In the genomic region with DNA sequence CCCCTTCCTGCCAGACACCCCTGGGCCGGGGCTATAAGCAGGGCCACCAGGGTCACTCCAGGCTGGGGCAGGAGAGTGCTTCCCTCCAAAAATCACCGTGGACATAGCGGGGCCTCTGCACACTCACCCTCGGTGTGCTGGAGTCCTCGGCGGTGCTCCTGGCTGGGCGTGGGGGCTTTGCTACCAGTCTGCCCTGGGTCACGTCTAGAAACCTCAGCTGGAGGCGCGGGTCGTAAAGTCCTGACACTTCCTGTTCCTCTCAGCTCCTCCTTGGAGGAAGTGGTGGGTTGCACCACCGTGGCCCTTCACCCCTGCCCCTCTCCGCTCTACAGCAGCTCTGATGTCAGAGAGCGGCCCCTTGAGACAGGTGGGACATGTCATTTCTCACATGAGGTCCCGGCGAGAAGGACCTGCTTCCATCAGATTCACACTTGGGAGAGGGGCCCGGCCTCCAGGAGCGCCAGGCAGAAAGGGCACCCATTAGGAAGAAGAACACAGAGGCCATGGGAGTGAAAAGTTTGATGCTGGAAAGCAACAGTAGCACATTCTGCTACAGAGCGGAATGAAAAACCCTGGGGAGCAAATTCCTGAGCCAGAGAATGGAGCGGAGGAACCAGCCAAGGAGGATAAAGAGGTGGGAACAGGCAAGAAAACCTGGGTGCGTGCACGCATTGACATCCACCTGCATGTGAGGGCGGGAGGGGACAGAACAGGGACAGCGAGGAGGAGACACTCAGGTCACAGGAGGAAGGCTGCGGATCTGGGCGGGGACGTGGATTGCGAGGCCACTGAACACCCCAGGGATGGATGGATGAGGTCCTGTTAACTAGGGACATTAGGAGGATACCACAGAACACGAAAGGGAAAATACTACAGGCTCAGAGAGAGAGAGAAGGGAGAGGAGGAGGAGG, we compare ENCODE assay signal across 8 cellular contexts. TPM values are rescaled to one million over a fixed set of nuclear protein-coding genes. Genes with fewer than 3 reads are reported as not detected.
A peak's percentile ranks its signal among the peaks of the same experiment; 100 is the strongest.
DNase-seq lines count a peak whose midpoint lies in the region; ATAC-seq and TF ChIP-seq lines count a peak whose summit lies in the region.

A gene (minus strand): TSS at position 206 of the 911 bp plus-strand sequence. CDS start 10,117 bp downstream, outside the sequence.

- TF ChIP-seq CTCF in GM20000 (IDR thresholded peaks at IDR 0.05; ENCODE audit: extremely low read depth, missing control alignments) (no peak), thoracic aorta (IDR thresholded peaks at IDR 0.05) (no peak)

- H3K27ac Mint-ChIP-seq in activated naive CD4-positive, alpha-beta T cell treated with anti-CD3 and anti-CD28 coated beads for 36 hours, result peak within 1 kb of the TSS; percentile 97

- H3K4me1 Mint-ChIP-seq in activated naive CD4-positive, alpha-beta T cell treated with anti-CD3 and anti-CD28 coated beads for 36 hours (ENCODE audit: low read depth), result peaks cover 67% of the 10 kb centered on the region

- no peaks in the 10 kb centered on the region for H3K9me3 Mint-ChIP-seq in activated naive CD4-positive, alpha-beta T cell treated with anti-CD3 and anti-CD28 coated beads for 36 hours

- CTCF ChIA-PET in activated naive CD4-positive, alpha-beta T cell treated with anti-CD3 and anti-CD28 coated beads for 36 hours (lab: Charles Lee), result interaction anchor here (0.8 to 2.9 kb wide), 6 partner anchors 8 to 120 kb away, joined by 3 to 15 read pairs (median 3); a partner anchor contains a TSS

- peak within 1 kb of the TSS; percentile 80 for H3K56ac ChIP-seq in mesendoderm (ENCODE audit: low read length)

- H3K4me1 ChIP-seq in mesendoderm (ENCODE audit: control insufficient read depth, low read depth, low read length), result peaks cover 3% of the 10 kb centered on the region
- peaks cover 6 to 14% of the 10 kb centered on the region in 2 donors for H3K4me1 ChIP-seq in thoracic aorta (ENCODE audit: control insufficient read depth in 1 of 2, low read depth in 2 of 2)

- H4K5ac ChIP-seq in mesendoderm (ENCODE audit: low read length), result no peak within 1 kb of the TSS

- H2BK5ac ChIP-seq in mesendoderm (ENCODE audit: low read length), result peak within 1 kb of the TSS; percentile 48

- H3K18ac ChIP-seq in mesendoderm (ENCODE audit: low read length), result no peak within 1 kb of the TSS

- no peak within 1 kb of the TSS for H2BK120ac ChIP-seq in mesendoderm (ENCODE audit: low read depth, low read length)

- no peak within 1 kb of the TSS for H4K8ac ChIP-seq in mesendoderm (ENCODE audit: low read depth, low read length)

- H3K9me3 ChIP-seq in thoracic aorta, result no peaks in the 10 kb centered on the region

- no CpG with 5 or more reads among the region's 29 CpGs for WGBS in mesendoderm (ENCODE audit: extremely low coverage, insufficient coverage, low lambda C conversion rate)

- H3K4me2 ChIP-seq in mesendoderm (ENCODE audit: low read length), result no peak within 1 kb of the TSS

- H3K27me3 Mint-ChIP-seq in activated naive CD4-positive, alpha-beta T cell treated with anti-CD3 and anti-CD28 coated beads for 36 hours (ENCODE audit: low read depth), result no peaks in the 10 kb centered on the region

- ATAC-seq in thoracic aorta (ENCODE audit: insufficient number of reproducible peaks, low FRiP score, low read depth), result no peak

- H3K27me3 ChIP-seq in mesendoderm (ENCODE audit: insufficient read depth, low read length, poor library complexity) (peaks cover 14% of the 10 kb centered on the region), thoracic aorta (replicated peaks; ENCODE audit: insufficient read depth) (no peaks in the 10 kb centered on the region)

- H3K79me2 ChIP-seq in mesendoderm (ENCODE audit: control insufficient read depth, insufficient read depth, low read length), result no peaks in the 10 kb centered on the region

- H3K4me3 Mint-ChIP-seq in activated naive CD4-positive, alpha-beta T cell treated with anti-CD3 and anti-CD28 coated beads for 36 hours, result peak within 1 kb of the TSS; percentile 96

- no peak within 1 kb of the TSS for H3K27ac ChIP-seq in mesendoderm (ENCODE audit: low read depth, low read length)
- no peak within 1 kb of the TSS for H3K27ac ChIP-seq in thoracic aorta

- H2AK5ac ChIP-seq in mesendoderm (ENCODE audit: low read length), result peak within 1 kb of the TSS; percentile 99

- peak within 1 kb of the TSS; percentile 92 for H3K23ac ChIP-seq in mesendoderm (ENCODE audit: low read length)

- no peaks in the 10 kb centered on the region for H3K36me3 ChIP-seq in mesendoderm (ENCODE audit: control insufficient read depth, insufficient read depth, low read length)
- H3K36me3 ChIP-seq in thoracic aorta, result no peaks in the 10 kb centered on the region

- H2BK15ac ChIP-seq in mesendoderm (replicated peaks; ENCODE audit: low read depth), result no peak within 1 kb of the TSS

- H3K4me3 ChIP-seq in mesendoderm (ENCODE audit: low read length) (no peak within 1 kb of the TSS), thoracic aorta (peak within 1 kb of the TSS; percentile 63)

- no peak within 1 kb of the TSS for H3K4ac ChIP-seq in mesendoderm (ENCODE audit: low read depth, low read length)

- no peaks in the 10 kb centered on the region for H3K79me1 ChIP-seq in mesendoderm (ENCODE audit: low read length)

- intact Hi-C loops in activated naive CD4-positive, alpha-beta T cell treated with anti-CD3 and anti-CD28 coated beads for 36 hours (cut with micrococcal nuclease), result loop anchor here (10.0 kb wide), 1 partner anchor 566 kb away; a partner anchor contains a TSS

- DNase-seq in GM20000 (ENCODE audit: low spot score) (peak; percentile 78), NK-92 (lab: John Stamatoyannopoulos, UW; ENCODE audit: unreplicated experiment) (peak; percentile 33), mesendoderm (no peak), thoracic aorta (ENCODE audit: low spot score) (no peak), NCI-H345 (lab: John Stamatoyannopoulos, UW) (no peak), iPS-NIHi11 (ENCODE audit: low spot score) (no peak), EL (no peak)
- peak; percentile 80 for DNase-seq in activated naive CD4-positive, alpha-beta T cell treated with anti-CD3 and anti-CD28 coated beads for 36 hours

- H3K9ac ChIP-seq in mesendoderm (ENCODE audit: low read length), result peak within 1 kb of the TSS; percentile 20

- H3K36me3 Mint-ChIP-seq in activated naive CD4-positive, alpha-beta T cell treated with anti-CD3 and anti-CD28 coated beads for 36 hours (ENCODE audit: low read depth), result peaks cover 10% of the 10 kb centered on the region

RNA-seq across cellular contexts. Expression of the gene that starts here (rescaled TPM):
- total RNA-seq in activated naive CD4-positive, alpha-beta T cell treated with anti-CD3 and anti-CD28 coated beads for 36 hours, result 100 to 1,000 TPM; 182 to 185 TPM
- 1.0 TPM for polyA plus RNA-seq in mesendoderm (2013, experiment 1 of 2)
- 1.1 TPM for polyA plus RNA-seq in mesendoderm (2013, experiment 2 of 2)
- 100 to 1,000 TPM; 161 to 166 TPM for total RNA-seq in thoracic aorta

Comparison
In these comparisons a context has a peak if more than half of its experiments do, and no peak if none do; other contexts are left out.
1. DNase-seq: peak in GM20000 (single experiment), NK-92 (single experiment) and activated naive CD4-positive, alpha-beta T cell treated with anti-CD3 and anti-CD28 coated beads for 36 hours (single experiment); none in mesendoderm (single experiment), thoracic aorta (single experiment), NCI-H345 (single experiment), iPS-NIHi11 (single experiment) and EL (single experiment).